Comparison of ENCODE assay signal across 13 cellular contexts in genomic region chr13:94710081-94710809, GRCh38. TPM values are rescaled to one million over a fixed set of nuclear protein-coding genes. Genes with fewer than 3 reads are reported as not detected.
A peak's percentile ranks its signal among the peaks of the same experiment; 100 is the strongest.
DNase-seq lines count a peak whose midpoint lies in the region; ATAC-seq lines count a peak whose summit lies in the region.
"Had no signal": no experiment of that assay in that cellular context is flagged by ENCODE, and none has a peak within 500 bp of the region (broad histone marks: within the 10 kb centered on the region; RNA-seq: fewer than 3 reads in every experiment).

No MANE protein-coding gene starts in this region.

- intact Hi-C loops in activated naive CD4-positive, alpha-beta T cell treated with anti-CD3 and anti-CD28 coated beads for 36 hours (cut with micrococcal nuclease): loop anchor here (1.0 to 5.0 kb wide), 5 partner anchors 35 to 767 kb away; no protein-coding TSS in a partner anchor

- H3K27ac Mint-ChIP-seq in activated naive CD4-positive, alpha-beta T cell treated with anti-CD3 and anti-CD28 coated beads for 36 hours: no peak overlapping the region
- H3K27ac Mint-ChIP-seq in T-helper 17 cell: no peak overlapping the region
- H3K27ac Mint-ChIP-seq: activated CD4-positive, alpha-beta T cell treated with anti-CD3 and anti-CD28 coated beads for 36 hours; dendritic cell treated with granulocyte-macrophage colony-stimulating factor and Interleukin-4, amounts not matched to agents 40 ng/mL and 50 ng/mL, for 4 days had no signal

- no CpG with 5 or more reads among the region's 19 CpGs for WGBS in iPS DF 6.9 (ENCODE audit: insufficient coverage, insufficient read length)

- H3K9me3 ChIP-seq in T-helper 17 cell (ENCODE audit: control insufficient read depth, low read length, poor library complexity, severe bottlenecking) (no peaks in the 10 kb centered on the region), iPS DF 6.9 (ENCODE audit: control insufficient read depth, insufficient read depth, low read length) (no peaks in the 10 kb centered on the region)
- H3K9me3 ChIP-seq: upper lobe of left lung had no signal

- CTCF ChIA-PET in activated naive CD4-positive, alpha-beta T cell treated with anti-CD3 and anti-CD28 coated beads for 36 hours (lab: Charles Lee): interaction anchor here (1.0 to 1.3 kb wide), 2 partner anchors 42 to 125 kb away, joined by 3 read pairs; no protein-coding TSS in a partner anchor

- peaks cover 2% of the 10 kb centered on the region for H3K36me3 Mint-ChIP-seq in activated naive CD4-positive, alpha-beta T cell treated with anti-CD3 and anti-CD28 coated beads for 36 hours (ENCODE audit: low read depth)
- peaks cover 2% of the 10 kb centered on the region for H3K36me3 Mint-ChIP-seq in T-helper 17 cell (ENCODE audit: low read depth)

- H3K4me1 Mint-ChIP-seq in activated naive CD4-positive, alpha-beta T cell treated with anti-CD3 and anti-CD28 coated beads for 36 hours (ENCODE audit: low read depth): peaks cover 24% of the 10 kb centered on the region
- H3K4me1 Mint-ChIP-seq in T-helper 17 cell: peaks cover 11% of the 10 kb centered on the region

- ATAC-seq in T-helper 17 cell: no peak
- ATAC-seq in HG03280 (IDR thresholded peaks at IDR 0.05; ENCODE audit: unreplicated experiment): no peak

- peaks cover 73% of the 10 kb centered on the region for H3K27me3 Mint-ChIP-seq in activated naive CD4-positive, alpha-beta T cell treated with anti-CD3 and anti-CD28 coated beads for 36 hours (ENCODE audit: low read depth)
- peaks cover 74% of the 10 kb centered on the region for H3K27me3 Mint-ChIP-seq in T-helper 17 cell

- H3K36me3 ChIP-seq in iPS DF 6.9 (ENCODE audit: control insufficient read depth, insufficient read depth, low read length): no peaks in the 10 kb centered on the region
- H3K36me3 ChIP-seq: upper lobe of left lung had no signal

- H3K27me3 ChIP-seq in iPS DF 6.9 (ENCODE audit: control insufficient read depth, insufficient read depth, low read length): peaks cover 16% of the 10 kb centered on the region; the same call in 1 of the 2 replicates

- H3K4me1 ChIP-seq in iPS DF 6.9 (ENCODE audit: control insufficient read depth, insufficient read depth, low read length): peaks cover 1% of the 10 kb centered on the region; the same call in 1 of the 2 replicates

- peak overlapping the region; percentile 4; the same call in 1 of the 2 replicates for H3K4me3 ChIP-seq in iPS DF 6.9 (ENCODE audit: low read length)

- no peak overlapping the region for H3K27ac ChIP-seq in iPS DF 6.9 (ENCODE audit: low read length)
- H3K27ac ChIP-seq: upper lobe of left lung had no signal

- no peak for DNase-seq in activated naive CD4-positive, alpha-beta T cell treated with anti-CD3 and anti-CD28 coated beads for 36 hours
- no peak for DNase-seq in activated naive CD4-positive, alpha-beta T cell treated with anti-CD3 and anti-CD28 coated beads, Interleukin-2, amount 50 U/mL, for 16 hours
- no peak for DNase-seq in T-helper 17 cell
- no peak for DNase-seq in iPS DF 6.9 (ENCODE audit: low read depth, low spot score)
- DNase-seq in superior temporal gyrus (ENCODE audit: extremely low spot score): peak; percentile 43
- DNase-seq in effector CD4-positive, alpha-beta T cell: no peak
- no peak for DNase-seq in GM03348 (ENCODE audit: low spot score)
- DNase-seq: NCI-H2081 treated with DMSO at 0.1 percent for 48 hours had no signal

- peak overlapping the region; percentile 48 for H3K4me3 Mint-ChIP-seq in activated naive CD4-positive, alpha-beta T cell treated with anti-CD3 and anti-CD28 coated beads for 36 hours
- peak overlapping the region; percentile 57 for H3K4me3 Mint-ChIP-seq in T-helper 17 cell

- H3K9me3 Mint-ChIP-seq in activated naive CD4-positive, alpha-beta T cell treated with anti-CD3 and anti-CD28 coated beads for 36 hours: no peaks in the 10 kb centered on the region
- H3K9me3 Mint-ChIP-seq: dendritic cell treated with granulocyte-macrophage colony-stimulating factor and Interleukin-4, amounts not matched to agents 40 ng/mL and 50 ng/mL, for 4 days had no signal

RNA-seq across cellular contexts. Expression of gene SOX21, which starts 2.1 kb away (rescaled TPM):
- total RNA-seq in activated naive CD4-positive, alpha-beta T cell treated with anti-CD3 and anti-CD28 coated beads for 36 hours: not detected
- not detected for total RNA-seq in T-helper 17 cell
- total RNA-seq: activated CD4-positive, alpha-beta T cell treated with anti-CD3 and anti-CD28 coated beads for 36 hours; left lobe of liver had no signal
